In the genomic region with DNA sequence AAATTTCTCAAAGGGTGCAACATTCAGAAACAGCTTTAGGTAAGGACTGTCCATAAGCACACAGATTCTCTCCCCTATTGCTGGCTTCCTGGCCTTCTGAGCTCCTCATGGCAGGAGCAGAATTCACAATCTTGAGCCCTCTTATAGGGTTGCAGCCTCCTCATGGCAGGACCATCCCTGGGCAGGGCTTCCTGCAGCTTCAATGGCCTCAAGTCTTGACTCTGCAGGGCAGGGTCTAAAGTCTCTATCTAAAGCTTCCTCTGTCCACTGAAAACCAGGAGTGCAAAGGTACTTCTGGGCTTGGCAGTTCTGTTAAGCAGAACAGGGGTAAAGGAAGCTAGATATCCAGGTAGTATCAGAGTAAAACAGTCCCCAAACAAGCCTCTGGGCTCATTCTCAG, we compare ENCODE assay signal across 5 cellular contexts. TPM values are rescaled to one million over a fixed set of nuclear protein-coding genes. Genes with fewer than 3 reads are reported as not detected.
"Had no signal": no experiment of that assay in that cellular context is flagged by ENCODE, and none has a peak within 500 bp of the region (broad histone marks: within the 10 kb centered on the region; RNA-seq: fewer than 3 reads in every experiment).

No MANE protein-coding gene starts in this region.

- H3K27ac Mint-ChIP-seq: GM23338, H9 had no signal

- H3K9me3 Mint-ChIP-seq: GM23338, H9 had no signal

- ATAC-seq: GM23338 had no signal

- H3K4me1 Mint-ChIP-seq: GM23338, H9 had no signal

- H3K4me3 Mint-ChIP-seq: GM23338, H9 had no signal

- H3K4me3 ChIP-seq: GM23338 had no signal

- DNase-seq: H9, HCEC 1CT, IMR-90 had no signal

- H2AFZ ChIP-seq: GM23338 had no signal

- H3K4me2 ChIP-seq: GM23338 had no signal

RNA-seq across cellular contexts. Expression of a gene that starts 28.7 kb away (rescaled TPM):
- total RNA-seq: HT-29 had no signal

RNA-seq across cellular contexts. Expression of a gene that starts 59.1 kb away (rescaled TPM):
- total RNA-seq: HT-29, IMR-90 had no signal
- polyA plus RNA-seq: IMR-90 had no signal
